ENCODE assay signal across 20 cellular contexts in the genomic region with DNA sequence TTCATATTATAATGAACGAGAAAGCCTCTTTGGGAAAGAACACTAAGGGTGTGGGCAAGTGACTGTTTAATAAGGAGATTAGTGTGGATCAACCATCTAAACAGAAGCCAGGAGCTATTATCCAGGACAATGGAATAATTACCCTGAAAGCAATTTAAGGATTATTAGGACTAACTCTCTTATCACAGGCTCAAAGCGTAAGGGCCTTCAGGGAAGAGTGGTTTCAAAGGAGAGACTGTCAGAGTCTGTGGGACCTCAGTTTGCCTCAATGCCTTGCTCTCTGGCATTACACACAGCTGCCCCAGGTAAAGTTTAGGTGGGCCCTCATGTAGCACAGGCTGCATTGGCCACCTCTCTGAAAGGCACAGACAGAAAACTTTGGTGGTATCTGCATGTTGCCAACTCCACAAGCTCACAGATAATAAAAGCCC.
"Had no signal": no experiment of that assay in that cellular context is flagged by ENCODE, and none has a peak within 500 bp of the region (broad histone marks: within the 10 kb centered on the region; RNA-seq: fewer than 3 reads in every experiment).

No MANE protein-coding gene starts in this region.

- H3K36me3 Mint-ChIP-seq: activated CD8-positive, alpha-beta memory T cell treated with anti-CD3 and anti-CD28 coated beads, Interleukin-2, amount 10 ng/mL, durations not matched to agents 7 days and 5 days; activated naive CD4-positive, alpha-beta T cell treated with anti-CD3 and anti-CD28 coated beads, Interleukin-2, amount 50 U/mL, for 24 hours; type B pancreatic cell had no signal

- H3K9me3 Mint-ChIP-seq: type B pancreatic cell had no signal

- H3K4me3 Mint-ChIP-seq: activated CD4-positive, alpha-beta T cell treated with anti-CD3 and anti-CD28 coated beads, Interleukin-2, amount 10 ng/mL, durations not matched to agents 7 days and 5 days; activated CD8-positive, alpha-beta memory T cell treated with anti-CD3 and anti-CD28 coated beads, Interleukin-2, amount 10 ng/mL, durations not matched to agents 7 days and 5 days; activated CD8-positive, alpha-beta T cell treated with anti-CD3 and anti-CD28 coated beads for 36 hours; activated naive CD4-positive, alpha-beta T cell treated with anti-CD3 and anti-CD28 coated beads, Interleukin-2, amount 50 U/mL, for 24 hours; naive thymus-derived CD8-positive, alpha-beta T cell; type B pancreatic cell had no signal

- H3K27ac Mint-ChIP-seq: activated CD4-positive, alpha-beta T cell treated with anti-CD3 and anti-CD28 coated beads, Interleukin-2, amount 10 ng/mL, durations not matched to agents 7 days and 5 days; activated CD8-positive, alpha-beta memory T cell treated with anti-CD3 and anti-CD28 coated beads, Interleukin-2, amount 10 ng/mL, durations not matched to agents 7 days and 5 days; activated CD8-positive, alpha-beta T cell treated with anti-CD3 and anti-CD28 coated beads for 36 hours; activated naive CD4-positive, alpha-beta T cell treated with anti-CD3 and anti-CD28 coated beads, Interleukin-2, amount 50 U/mL, for 24 hours; naive thymus-derived CD8-positive, alpha-beta T cell; progenitor cell of endocrine pancreas; type B pancreatic cell had no signal

- H3K4me1 Mint-ChIP-seq: activated CD4-positive, alpha-beta T cell treated with anti-CD3 and anti-CD28 coated beads, Interleukin-2, amount 10 ng/mL, durations not matched to agents 7 days and 5 days; activated CD8-positive, alpha-beta memory T cell treated with anti-CD3 and anti-CD28 coated beads, Interleukin-2, amount 10 ng/mL, durations not matched to agents 7 days and 5 days; activated naive CD4-positive, alpha-beta T cell treated with anti-CD3 and anti-CD28 coated beads, Interleukin-2, amount 50 U/mL, for 24 hours; naive thymus-derived CD8-positive, alpha-beta T cell had no signal

- H3K27me3 Mint-ChIP-seq: activated CD4-positive, alpha-beta T cell treated with anti-CD3 and anti-CD28 coated beads, Interleukin-2, amount 10 ng/mL, durations not matched to agents 7 days and 5 days; activated CD8-positive, alpha-beta memory T cell treated with anti-CD3 and anti-CD28 coated beads, Interleukin-2, amount 10 ng/mL, durations not matched to agents 7 days and 5 days; activated CD8-positive, alpha-beta T cell treated with anti-CD3 and anti-CD28 coated beads for 36 hours; activated naive CD4-positive, alpha-beta T cell treated with anti-CD3 and anti-CD28 coated beads, Interleukin-2, amount 50 U/mL, for 24 hours; naive thymus-derived CD8-positive, alpha-beta T cell; type B pancreatic cell had no signal

- DNase-seq: activated CD4-positive, alpha-beta T cell treated with anti-CD3 and anti-CD28 coated beads, Interleukin-2, amount 10 ng/mL, durations not matched to agents 7 days and 5 days; activated CD4-positive, CD25-positive, alpha-beta regulatory T cell treated with anti-CD3 and anti-CD28 coated beads, Interleukin-2, amount 50 U/mL, for 72 hours; activated CD8-positive, alpha-beta memory T cell treated with anti-CD3 and anti-CD28 coated beads, Interleukin-2, amount 10 ng/mL, durations not matched to agents 7 days and 5 days; activated CD8-positive, alpha-beta T cell treated with anti-CD3 and anti-CD28 coated beads for 36 hours; activated gamma-delta T cell treated with Interleukin-2 at 50 U/mL for 16 hours; activated T-cell treated with anti-CD3 and anti-CD28 coated beads for 4 hours; anterior cingulate cortex; body of pancreas; cortex of kidney; erythroblast; foreskin keratinocyte; left lung; naive thymus-derived CD8-positive, alpha-beta T cell; retina; sigmoid colon; stimulated activated CD4-positive, alpha-beta T cell treated with anti-CD3 and anti-CD28 coated beads, Interleukin-15, amount 100 ng/mL, for 24 hours; stimulated activated naive CD4-positive, alpha-beta T cell had no signal

- ATAC-seq: activated CD8-positive, alpha-beta memory T cell treated with anti-CD3 and anti-CD28 coated beads, Interleukin-2, amount 10 ng/mL, durations not matched to agents 7 days and 5 days; activated CD8-positive, alpha-beta T cell treated with anti-CD3 and anti-CD28 coated beads for 36 hours; body of pancreas; foreskin keratinocyte; left lung; naive thymus-derived CD8-positive, alpha-beta T cell had no signal
